In genomic region chr6:73388433-73388799, GRCh38 we compare ENCODE assay signal across 8 cellular contexts. TPM values are rescaled to one million over a fixed set of nuclear protein-coding genes. Genes with fewer than 3 reads are reported as not detected.
DNase-seq lines count a peak whose midpoint lies in the region; ATAC-seq and TF ChIP-seq lines count a peak whose summit lies in the region.

No MANE protein-coding gene starts in this region.

- TF ChIP-seq POLR2A in sigmoid colon (IDR thresholded peaks at IDR 0.05), result no peak

- H3K27ac ChIP-seq in CD4-positive, CD25-positive, alpha-beta regulatory T cell (ENCODE audit: insufficient read depth, low read length, poor library complexity, severe bottlenecking), result no peak overlapping the region
- H3K27ac ChIP-seq in fibroblast of lung (ENCODE audit: insufficient read depth, low read length) (no peak overlapping the region), sigmoid colon (no peak overlapping the region)

- H3K9me3 Mint-ChIP-seq in CD4-positive, CD25-positive, alpha-beta regulatory T cell, result peaks cover 0 to 1% (median 0%) of the 10 kb centered on the region in 7 donors

- no peaks in the 10 kb centered on the region for H4K20me1 ChIP-seq in fibroblast of lung (ENCODE audit: control insufficient read depth, extremely low read depth, insufficient read depth, low read length)

- H3K4me1 ChIP-seq in CD4-positive, CD25-positive, alpha-beta regulatory T cell (ENCODE audit: control insufficient read depth, insufficient read depth, low read length, poor library complexity, severe bottlenecking), result peaks cover 9% of the 10 kb centered on the region
- H3K4me1 ChIP-seq in NT2/D1 (ENCODE audit: insufficient read depth, insufficient read length) (no peaks in the 10 kb centered on the region), fibroblast of lung (ENCODE audit: control insufficient read depth, extremely low read depth, insufficient read depth, low read length) (no peaks in the 10 kb centered on the region), sigmoid colon (peaks cover 0 to 11% (median 2%) of the 10 kb centered on the region in 4 donors)

- peak overlapping the region; percentile 87 for H2AFZ ChIP-seq in fibroblast of lung (ENCODE audit: low read length)

- no peak for TF ChIP-seq EP300 in sigmoid colon (IDR thresholded peaks at IDR 0.05)

- H3K79me2 ChIP-seq in fibroblast of lung (ENCODE audit: control insufficient read depth, insufficient read depth, low read length), result no peaks in the 10 kb centered on the region

- H3K27ac Mint-ChIP-seq in CD4-positive, CD25-positive, alpha-beta regulatory T cell, result peak overlapping the region; percentile 32 to 75 (median 44)

- intact Hi-C loops in sigmoid colon (cut with DNase I), result no loop called here

- DNase-seq in CD4-positive, CD25-positive, alpha-beta regulatory T cell, result no peak
- DNase-seq in NT2/D1 (ENCODE audit: low read depth, low spot score), result no peak
- no peak for DNase-seq in fibroblast of lung (ENCODE audit: low read depth in 2 of 2)
- DNase-seq in sigmoid colon, result no peak
- DNase-seq in CD1c-positive myeloid dendritic cell (ENCODE audit: extremely low spot score), result no peak
- no peak for DNase-seq in DMS53 (lab: John Stamatoyannopoulos, UW)
- DNase-seq in hypothalamus (lab: John Stamatoyannopoulos, UW), result no peak

- no peak for TF ChIP-seq CTCF in fibroblast of lung (conservative IDR thresholded peaks at IDR 0.05 in 1 of 2, IDR thresholded peaks at IDR 0.05 in 1 of 2; ENCODE audit: low read depth in 1 of 2, low read length in 2 of 2)
- TF ChIP-seq CTCF in sigmoid colon (IDR thresholded peaks at IDR 0.05), result no peak

- H3K27me3 ChIP-seq in CD4-positive, CD25-positive, alpha-beta regulatory T cell (ENCODE audit: control insufficient read depth, insufficient read depth, low read length), result no peaks in the 10 kb centered on the region
- H3K27me3 ChIP-seq in NT2/D1 (ENCODE audit: insufficient read depth, insufficient read length), result no peaks in the 10 kb centered on the region
- no peaks in the 10 kb centered on the region for H3K27me3 ChIP-seq in fibroblast of lung (ENCODE audit: control insufficient read depth, insufficient read depth, low read length)
- no peaks in the 10 kb centered on the region for H3K27me3 ChIP-seq in sigmoid colon

- peak overlapping the region; percentile 92 for H3K4me2 ChIP-seq in fibroblast of lung (ENCODE audit: extremely low read depth, insufficient read depth, low read length)

- peaks cover 6 to 25% (median 16%) of the 10 kb centered on the region in 4 donors for H3K4me1 Mint-ChIP-seq in CD4-positive, CD25-positive, alpha-beta regulatory T cell

- 34 to 48% methylated on average over 4 of the region's 4 CpGs for WGBS in sigmoid colon, 2 donors

- peak overlapping the region; percentile 77 for H3K9ac ChIP-seq in NT2/D1 (ENCODE audit: insufficient read length, low read depth)
- H3K9ac ChIP-seq in fibroblast of lung (ENCODE audit: insufficient read depth, low read length), result no peak overlapping the region

- no peaks in the 10 kb centered on the region for H3K36me3 ChIP-seq in CD4-positive, CD25-positive, alpha-beta regulatory T cell (ENCODE audit: control insufficient read depth, insufficient read depth, low read length)
- H3K36me3 ChIP-seq in NT2/D1 (ENCODE audit: insufficient read depth, insufficient read length, low read length), result no peaks in the 10 kb centered on the region
- no peaks in the 10 kb centered on the region for H3K36me3 ChIP-seq in fibroblast of lung (ENCODE audit: control insufficient read depth, insufficient read depth, low read length)
- H3K36me3 ChIP-seq in sigmoid colon, result no peaks in the 10 kb centered on the region

- peak overlapping the region; percentile 82 for H3K4me3 ChIP-seq in CD4-positive, CD25-positive, alpha-beta regulatory T cell (ENCODE audit: low read depth, low read length)
- H3K4me3 ChIP-seq in NT2/D1 (ENCODE audit: insufficient read length, low read depth), result peak overlapping the region; percentile 43
- H3K4me3 ChIP-seq in fibroblast of lung (replicated peaks in 1 of 4; ENCODE audit: control extremely low read depth in 1 of 4, insufficient read depth in 1 of 4, low read depth in 3 of 4, low read length in 4 of 4), result peak overlapping the region; percentile 50 to 65 (median 57)
- H3K4me3 ChIP-seq in sigmoid colon, result peak overlapping the region; percentile 9 to 53 (median 44)

- peak in 1 of 2 donors; percentile 11 for ATAC-seq in CD4-positive, CD25-positive, alpha-beta regulatory T cell (ENCODE audit: low read depth in 2 of 2)
- peak; percentile 30 for ATAC-seq in GM21619 (IDR thresholded peaks at IDR 0.05; ENCODE audit: unreplicated experiment)

- H3K9me3 ChIP-seq in CD4-positive, CD25-positive, alpha-beta regulatory T cell (ENCODE audit: control insufficient read depth in 2 of 2, low read length in 2 of 2), result no peaks in the 10 kb centered on the region
- no peaks in the 10 kb centered on the region for H3K9me3 ChIP-seq in NT2/D1 (ENCODE audit: insufficient read depth, low read length)
- no peaks in the 10 kb centered on the region for H3K9me3 ChIP-seq in fibroblast of lung (ENCODE audit: control insufficient read depth, insufficient read depth, low read depth, low read length)
- H3K9me3 ChIP-seq in sigmoid colon, result no peaks in the 10 kb centered on the region

- H3K36me3 Mint-ChIP-seq in CD4-positive, CD25-positive, alpha-beta regulatory T cell, result no peaks in the 10 kb centered on the region

- no peaks in the 10 kb centered on the region for H3K27me3 Mint-ChIP-seq in CD4-positive, CD25-positive, alpha-beta regulatory T cell

- H3K4me3 Mint-ChIP-seq in CD4-positive, CD25-positive, alpha-beta regulatory T cell, result peak overlapping the region; percentile 87 to 95 (median 87)

RNA-seq across cellular contexts. Expression of gene DDX43, which starts 6.2 kb away (rescaled TPM):
- total RNA-seq in CD4-positive, CD25-positive, alpha-beta regulatory T cell, result 1.4 TPM
- 1 to 10 TPM in 2 of 4 donors, under 1 TPM in 2; 0.59 to 3.6 (median 1.1) TPM for polyA plus RNA-seq in CD4-positive, CD25-positive, alpha-beta regulatory T cell
- total RNA-seq in fibroblast of lung (2.0 and 3.1 TPM in 2 replicates), sigmoid colon (1 to 10 TPM; 1.1 to 9.4 (median 1.9) TPM)
- polyA plus RNA-seq in fibroblast of lung (1.0 and 1.5 TPM in 2 replicates), sigmoid colon (1 to 10 TPM in 1 of 3 donors, under 1 TPM in 1, not detected in 1; 0.73 to 1.2 TPM)
- 0.78 and 1.0 TPM in 2 replicates for polyA plus RNA-seq in fibroblast of lung (2012)
- not detected in 2 replicates for polyA minus RNA-seq in fibroblast of lung (ENCODE audit: low replicate concordance)

RNA-seq across cellular contexts. Expression of gene OOEP, which starts 18.7 kb away (rescaled TPM):
- total RNA-seq in CD4-positive, CD25-positive, alpha-beta regulatory T cell, result 0.69 TPM
- polyA plus RNA-seq in CD4-positive, CD25-positive, alpha-beta regulatory T cell, result 1 to 10 TPM in 1 of 4 donors, under 1 TPM in 3; 0.23 to 1.1 (median 0.38) TPM
- total RNA-seq in fibroblast of lung (0.17 TPM in 1 of 2 replicates, not detected in the other), sigmoid colon (not detected)
- polyA plus RNA-seq in fibroblast of lung (0.08 TPM in 1 of 2 replicates, not detected in the other), sigmoid colon (under 1 TPM in 2 of 3 donors, not detected in 1; 0.23 to 0.60 TPM)
- polyA plus RNA-seq in fibroblast of lung (2012), result 0.41 TPM in 1 of 2 replicates, not detected in the other
- not detected in 2 replicates for polyA minus RNA-seq in fibroblast of lung (ENCODE audit: low replicate concordance)

RNA-seq across cellular contexts. Expression of gene KHDC3L, which starts 26.0 kb away (rescaled TPM):
- not detected for total RNA-seq in CD4-positive, CD25-positive, alpha-beta regulatory T cell
- polyA plus RNA-seq in CD4-positive, CD25-positive, alpha-beta regulatory T cell, result not detected
- total RNA-seq in fibroblast of lung (not detected in 2 replicates), sigmoid colon (not detected)
- polyA plus RNA-seq in fibroblast of lung (not detected in 2 replicates), sigmoid colon (not detected)
- polyA plus RNA-seq in fibroblast of lung (2012), result not detected in 2 replicates
- polyA minus RNA-seq in fibroblast of lung (ENCODE audit: low replicate concordance), result not detected in 2 replicates

RNA-seq across cellular contexts. Expression of gene DPPA5, which starts 34.3 kb away (rescaled TPM):
- total RNA-seq in CD4-positive, CD25-positive, alpha-beta regulatory T cell, result not detected
- polyA plus RNA-seq in CD4-positive, CD25-positive, alpha-beta regulatory T cell, result not detected
- not detected in 2 replicates for total RNA-seq in fibroblast of lung
- not detected in 2 replicates for polyA plus RNA-seq in fibroblast of lung
- not detected in 2 replicates for polyA plus RNA-seq in fibroblast of lung (2012)
- not detected in 2 replicates for polyA minus RNA-seq in fibroblast of lung (ENCODE audit: low replicate concordance)
- total RNA-seq in sigmoid colon, result not detected
- not detected for polyA plus RNA-seq in sigmoid colon
